ENCODE assay signal across 26 cellular contexts in the genomic region with DNA sequence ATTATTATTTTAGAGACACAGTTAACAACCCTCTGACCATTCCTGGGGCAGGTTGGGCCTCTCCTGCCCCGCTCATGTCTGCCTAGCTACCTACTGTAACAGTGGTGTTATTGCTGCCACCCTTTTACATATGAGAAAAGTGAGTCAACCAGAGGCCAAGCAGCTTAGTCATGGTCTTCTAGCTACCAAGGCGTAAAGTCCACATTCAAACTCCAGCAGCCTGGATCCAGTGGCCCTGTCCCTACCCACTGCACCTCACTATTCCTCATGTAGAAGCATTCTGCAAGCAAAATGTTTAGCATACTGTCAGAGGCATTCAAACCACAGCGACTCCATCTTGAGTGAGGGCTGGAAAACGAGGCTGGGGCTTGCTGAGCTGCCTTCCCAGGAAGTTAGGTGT.
A peak's percentile ranks its signal among the peaks of the same experiment; 100 is the strongest.
DNase-seq lines count a peak whose midpoint lies in the region; ATAC-seq, FAIRE-seq and TF ChIP-seq lines count a peak whose summit lies in the region.
"Had no signal": no experiment of that assay in that cellular context is flagged by ENCODE, and none has a peak within 500 bp of the region (broad histone marks: within the 10 kb centered on the region; RNA-seq: fewer than 3 reads in every experiment).

No MANE protein-coding gene starts in this region.

- in situ Hi-C loops in HepG2 (cut with HindIII; ENCODE audit: extremely low pct_ligation_motif_present, low pct_unique_long_range_greater_than_20kb), result no loop called here

- H3K27ac Mint-ChIP-seq in stimulated activated effector memory CD8-positive, alpha-beta T cell treated with anti-CD3 and anti-CD28 coated beads, Interleukin-12 subunit alpha, Interleukin-12 subunit beta, amount 100 ng/mL, for 72 hours, result no peak overlapping the region
- H3K27ac Mint-ChIP-seq: activated CD8-positive, alpha-beta T cell treated with anti-CD3 and anti-CD28 coated beads, Interleukin-2, amount 10 ng/mL, durations not matched to agents 7 days and 5 days; B cell; stimulated activated memory B cell treated with anti-CD40 and anti-IgM and Interleukin-4, amounts not matched to agents 10 μg/mL and 1 μg/mL and 100 μg/mL, for 72 hours had no signal

- H3K4me1 ChIP-seq in HepG2 (ENCODE audit: insufficient read depth, low read length) (peaks cover 7% of the 10 kb centered on the region; the same call in 1 of the 2 replicates), right lobe of liver (no peaks in the 10 kb centered on the region), iPS-20b (ENCODE audit: insufficient read depth, low read length) (peaks cover 31% of the 10 kb centered on the region)
- H3K4me1 ChIP-seq: colonic mucosa, gastrocnemius medialis, SJCRH30, upper lobe of right lung had no signal

- peaks cover 38% of the 10 kb centered on the region for H3K4me1 Mint-ChIP-seq in stimulated activated effector memory CD8-positive, alpha-beta T cell treated with anti-CD3 and anti-CD28 coated beads, Interleukin-12 subunit alpha, Interleukin-12 subunit beta, amount 100 ng/mL, for 72 hours
- H3K4me1 Mint-ChIP-seq: stimulated activated memory B cell treated with anti-CD40 and anti-IgM and Interleukin-4, amounts not matched to agents 10 μg/mL and 1 μg/mL and 100 μg/mL, for 72 hours had no signal

- DNase-seq in HepG2 (ENCODE audit: low spot score) (peak; percentile 15), right lobe of liver (no peak), RPMI7951 (ENCODE audit: low read depth) (peak; percentile 5), HuH-7 (ENCODE audit: low spot score) (no peak), DMS114 treated with DMSO at 0.1 percent for 48 hours (lab: John Stamatoyannopoulos, UW; ENCODE audit: unreplicated experiment) (no peak), GF-D8 (lab: John Stamatoyannopoulos, UW) (no peak)
- DNase-seq in stimulated activated effector memory CD8-positive, alpha-beta T cell treated with anti-CD3 and anti-CD28 coated beads, Interleukin-12 subunit alpha, Interleukin-12 subunit beta, amount 100 ng/mL, for 72 hours (ENCODE audit: low spot score in 2 of 2), result no peak
- DNase-seq: 8988T; activated CD8-positive, alpha-beta T cell treated with anti-CD3 and anti-CD28 coated beads, Interleukin-2, amount 10 ng/mL, durations not matched to agents 7 days and 5 days; activated naive CD4-positive, alpha-beta T cell; activated T-cell treated with anti-CD3 and anti-CD28 coated beads, Interleukin-2, amount 50 U/mL, for 1 hour; colonic mucosa; gastrocnemius medialis; HCEC 1CT; hypothalamus; NCI-H1105 treated with DMSO at 0.1 percent for 48 hours; NCI-H2081 treated with DMSO at 0.1 percent for 48 hours; NCI-H446; nucleus accumbens; SJCRH30; upper lobe of right lung had no signal

- no peak for FAIRE-seq in HepG2 (lab: Jason Lieb, UNC)
- FAIRE-seq: GM12892, keratinocyte had no signal

- no peak overlapping the region for H3K9ac ChIP-seq in HepG2 (ENCODE audit: insufficient read depth, low read depth, low read length)
- peak overlapping the region; percentile 3; the same call in 1 of the 2 replicates for H3K9ac ChIP-seq in iPS-20b (ENCODE audit: low read depth, low read length)

- intact Hi-C loops in HepG2 (cut with micrococcal nuclease; ENCODE audit: unreplicated experiment) (no loop called here), right lobe of liver (cut with DNase I) (no loop called here)

- no peak for TF ChIP-seq EP300 in HepG2 (IDR thresholded peaks at IDR 0.05; ENCODE audit: low read depth in 2 of 2, low read length in 2 of 2)
- no peak for TF ChIP-seq EP300 in HepG2 (CRISPR knock-in tag; IDR thresholded peaks at IDR 0.05; ENCODE audit: borderline replicate concordance)

- ATAC-seq in HepG2 (no peak), right lobe of liver (no peak)
- peak; percentile 76 for ATAC-seq in stimulated activated effector memory CD8-positive, alpha-beta T cell treated with anti-CD3 and anti-CD28 coated beads, Interleukin-12 subunit alpha, Interleukin-12 subunit beta, amount 100 ng/mL, for 72 hours
- ATAC-seq: activated CD8-positive, alpha-beta T cell treated with anti-CD3 and anti-CD28 coated beads, Interleukin-2, amount 10 ng/mL, durations not matched to agents 7 days and 5 days; gastrocnemius medialis; stimulated activated memory B cell treated with anti-CD40 and anti-IgM and Interleukin-4, amounts not matched to agents 10 μg/mL and 1 μg/mL and 100 μg/mL, for 72 hours; upper lobe of right lung had no signal

- 8% methylated on average over 4 of the region's 4 CpGs for WGBS in HepG2 (ENCODE audit: low lambda C conversion rate)
- WGBS in right lobe of liver (ENCODE audit: insufficient coverage, low coverage, low lambda C conversion rate, missing lambda C conversion rate), result 39% methylated on average over 3 of the region's 4 CpGs

- no peak overlapping the region for H3K4me2 ChIP-seq in HepG2 (ENCODE audit: low read depth, low read length)

- CTCF ChIA-PET in HepG2 (lab: Yijun Ruan, JAX; ENCODE audit: low intra/inter-chr PET ratio, low total read pairs), result no interaction called here

- POLR2A ChIA-PET in HepG2 (lab: Yijun Ruan, JAX), result no interaction called here

- no peak overlapping the region for H2AFZ ChIP-seq in HepG2 (ENCODE audit: low read length)

- H3K27me3 ChIP-seq in HepG2 (ENCODE audit: control insufficient read depth in 1 of 2, insufficient read depth in 2 of 2, low read length in 2 of 2) (no peaks in the 10 kb centered on the region; a peak in 1 of 5 replicates), right lobe of liver (no peaks in the 10 kb centered on the region), iPS-20b (ENCODE audit: insufficient read depth, low read length) (no peaks in the 10 kb centered on the region)
- H3K27me3 ChIP-seq: colonic mucosa, SJCRH30 had no signal

- H3K4me3 ChIP-seq in HepG2 (replicated peaks in 1 of 3; ENCODE audit: insufficient read depth in 1 of 3, low read depth in 2 of 3, low read length in 3 of 3) (no peak overlapping the region), right lobe of liver (no peak overlapping the region), iPS-20b (ENCODE audit: low read length) (no peak overlapping the region)
- H3K4me3 ChIP-seq: colonic mucosa, gastrocnemius medialis, SJCRH30, upper lobe of right lung had no signal

- H3K4me3 Mint-ChIP-seq in stimulated activated effector memory CD8-positive, alpha-beta T cell treated with anti-CD3 and anti-CD28 coated beads, Interleukin-12 subunit alpha, Interleukin-12 subunit beta, amount 100 ng/mL, for 72 hours, result no peak overlapping the region
- H3K4me3 Mint-ChIP-seq: activated CD8-positive, alpha-beta T cell treated with anti-CD3 and anti-CD28 coated beads, Interleukin-2, amount 10 ng/mL, durations not matched to agents 7 days and 5 days; B cell; stimulated activated memory B cell treated with anti-CD40 and anti-IgM and Interleukin-4, amounts not matched to agents 10 μg/mL and 1 μg/mL and 100 μg/mL, for 72 hours had no signal

- H3K9me3 ChIP-seq in HepG2 (ENCODE audit: low read length), result no peaks in the 10 kb centered on the region
- H3K9me3 ChIP-seq in right lobe of liver, result no peaks in the 10 kb centered on the region
- no peaks in the 10 kb centered on the region for H3K9me3 ChIP-seq in iPS-20b (ENCODE audit: insufficient read depth, low read depth, low read length)
- H3K9me3 ChIP-seq: colonic mucosa, gastrocnemius medialis, SJCRH30, upper lobe of right lung had no signal

- TF ChIP-seq CTCF in HepG2 (CRISPR knock-in tag; IDR thresholded peaks at IDR 0.05) (no peak), right lobe of liver (IDR thresholded peaks at IDR 0.05) (no peak)

- H3K36me3 Mint-ChIP-seq in stimulated activated effector memory CD8-positive, alpha-beta T cell treated with anti-CD3 and anti-CD28 coated beads, Interleukin-12 subunit alpha, Interleukin-12 subunit beta, amount 100 ng/mL, for 72 hours, result no peaks in the 10 kb centered on the region
- H3K36me3 Mint-ChIP-seq: stimulated activated memory B cell treated with anti-CD40 and anti-IgM and Interleukin-4, amounts not matched to agents 10 μg/mL and 1 μg/mL and 100 μg/mL, for 72 hours had no signal

- TF ChIP-seq POLR2A in HepG2 (IDR thresholded peaks at IDR 0.05; ENCODE audit: insufficient read depth in 1 of 2, low read depth in 2 of 2, low read length in 2 of 2), result no peak
- no peak for TF ChIP-seq POLR2A in right lobe of liver (IDR thresholded peaks at IDR 0.05)

- no TSS peak for BruUV-seq in HepG2 (replicated peaks; lab: Mats Ljungman, UMichigan)

- H3K27ac ChIP-seq in HepG2 (ENCODE audit: extremely low read length, insufficient read depth, low read length) (no peak overlapping the region), right lobe of liver (no peak overlapping the region), iPS-20b (ENCODE audit: low read length) (no peak overlapping the region)
- H3K27ac ChIP-seq: colonic mucosa, gastrocnemius medialis, SJCRH30, upper lobe of right lung had no signal

- peaks cover under 1% of the 10 kb centered on the region for H3K9me3 Mint-ChIP-seq in stimulated activated effector memory CD8-positive, alpha-beta T cell treated with anti-CD3 and anti-CD28 coated beads, Interleukin-12 subunit alpha, Interleukin-12 subunit beta, amount 100 ng/mL, for 72 hours
- H3K9me3 Mint-ChIP-seq: stimulated activated memory B cell treated with anti-CD40 and anti-IgM and Interleukin-4, amounts not matched to agents 10 μg/mL and 1 μg/mL and 100 μg/mL, for 72 hours had no signal

- TF ChIP-seq RAD21 in HepG2 (CRISPR knock-in tag; IDR thresholded peaks at IDR 0.05), result no peak

- no peaks in the 10 kb centered on the region for H4K20me1 ChIP-seq in HepG2 (ENCODE audit: insufficient read depth, low read length)

- H3K36me3 ChIP-seq in HepG2 (replicated peaks in 1 of 2; ENCODE audit: control insufficient read depth in 1 of 2, insufficient read depth in 2 of 2, low read length in 2 of 2) (no peaks in the 10 kb centered on the region), right lobe of liver (no peaks in the 10 kb centered on the region), iPS-20b (ENCODE audit: insufficient read depth, low read depth, low read length) (no peaks in the 10 kb centered on the region)
- H3K36me3 ChIP-seq: colonic mucosa, gastrocnemius medialis, SJCRH30, upper lobe of right lung had no signal

- no peaks in the 10 kb centered on the region for H3K79me2 ChIP-seq in HepG2 (ENCODE audit: insufficient read depth, low read length)

TF ChIP-seq in HepG2, 621 proteins besides CTCF, POLR2A, EP300 and RAD21:
- TF ChIP-seq ERF (CRISPR knock-in tag; IDR thresholded peaks at IDR 0.05) (no peak), FOSL2 (CRISPR knock-in tag; IDR thresholded peaks at IDR 0.05) (peak; percentile 48; the same call in 1 of the 2 replicates)

Comparison
In these comparisons a context has a peak if more than half of its experiments do, and no peak if none do; other contexts are left out.
1. DNase-seq: peak in HepG2 (single experiment) and RPMI7951 (single experiment); none in right lobe of liver (0 of 3), stimulated activated effector memory CD8-positive, alpha-beta T cell treated with anti-CD3 and anti-CD28 coated beads, Interleukin-12 subunit alpha, Interleukin-12 subunit beta, amount 100 ng/mL, for 72 hours (0 of 2), HuH-7 (single experiment), DMS114 treated with DMSO at 0.1 percent for 48 hours (single experiment) and GF-D8 (single experiment).